8 cellular contexts compared by ENCODE assay signal in the genomic region with DNA sequence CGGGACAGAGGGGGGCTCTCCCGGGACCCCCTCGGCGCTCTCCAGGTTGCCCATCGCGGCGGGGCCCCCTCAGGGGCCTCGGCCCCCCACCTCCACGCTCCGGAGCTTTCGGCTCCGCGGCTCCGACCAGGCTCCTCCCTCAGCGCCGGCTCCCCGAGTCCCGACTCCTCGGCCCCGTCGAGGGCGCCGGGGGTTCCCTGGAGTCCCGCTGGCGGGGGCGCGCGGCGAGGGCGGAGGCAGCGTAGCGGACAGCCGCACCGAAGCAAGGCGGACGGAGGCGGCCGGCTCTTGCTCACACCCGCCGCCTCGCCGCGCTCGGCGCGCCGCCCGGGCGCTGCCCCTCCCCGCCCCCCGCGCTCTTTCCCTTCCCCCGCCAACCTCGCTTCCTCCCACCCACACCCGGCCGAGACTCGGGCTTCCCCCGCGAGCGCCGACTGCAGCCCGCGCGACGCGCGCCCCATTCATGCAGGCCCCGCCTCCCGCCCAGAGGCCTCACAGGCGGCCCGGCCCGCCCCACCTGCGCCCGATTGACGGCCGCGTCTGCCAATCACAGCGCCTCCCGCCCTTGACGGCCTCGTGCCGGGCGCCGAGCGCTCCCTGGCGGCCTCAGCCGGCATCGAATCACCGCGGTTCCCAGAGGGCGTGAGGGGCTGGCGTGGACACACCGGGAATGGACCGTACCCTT. TPM values are rescaled to one million over a fixed set of nuclear protein-coding genes. Genes with fewer than 3 reads are reported as not detected.
DNase-seq lines count a peak whose midpoint lies in the region; ATAC-seq, FAIRE-seq and TF ChIP-seq lines count a peak whose summit lies in the region.

A gene with protein sequence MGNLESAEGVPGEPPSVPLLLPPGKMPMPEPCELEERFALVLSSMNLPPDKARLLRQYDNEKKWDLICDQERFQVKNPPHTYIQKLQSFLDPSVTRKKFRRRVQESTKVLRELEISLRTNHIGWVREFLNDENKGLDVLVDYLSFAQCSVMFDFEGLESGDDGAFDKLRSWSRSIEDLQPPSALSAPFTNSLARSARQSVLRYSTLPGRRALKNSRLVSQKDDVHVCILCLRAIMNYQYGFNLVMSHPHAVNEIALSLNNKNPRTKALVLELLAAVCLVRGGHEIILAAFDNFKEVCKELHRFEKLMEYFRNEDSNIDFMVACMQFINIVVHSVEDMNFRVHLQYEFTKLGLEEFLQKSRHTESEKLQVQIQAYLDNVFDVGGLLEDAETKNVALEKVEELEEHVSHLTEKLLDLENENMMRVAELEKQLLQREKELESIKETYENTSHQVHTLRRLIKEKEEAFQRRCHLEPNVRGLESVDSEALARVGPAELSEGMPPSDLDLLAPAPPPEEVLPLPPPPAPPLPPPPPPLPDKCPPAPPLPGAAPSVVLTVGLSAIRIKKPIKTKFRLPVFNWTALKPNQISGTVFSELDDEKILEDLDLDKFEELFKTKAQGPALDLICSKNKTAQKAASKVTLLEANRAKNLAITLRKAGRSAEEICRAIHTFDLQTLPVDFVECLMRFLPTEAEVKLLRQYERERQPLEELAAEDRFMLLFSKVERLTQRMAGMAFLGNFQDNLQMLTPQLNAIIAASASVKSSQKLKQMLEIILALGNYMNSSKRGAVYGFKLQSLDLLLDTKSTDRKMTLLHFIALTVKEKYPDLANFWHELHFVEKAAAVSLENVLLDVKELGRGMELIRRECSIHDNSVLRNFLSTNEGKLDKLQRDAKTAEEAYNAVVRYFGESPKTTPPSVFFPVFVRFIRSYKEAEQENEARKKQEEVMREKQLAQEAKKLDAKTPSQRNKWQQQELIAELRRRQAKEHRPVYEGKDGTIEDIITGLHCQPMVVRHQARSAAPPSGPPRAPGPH (minus strand): TSS at position 279 of the 685 bp plus-strand sequence. CDS start 225 bp downstream, at position 54.

- POLR2A ChIA-PET in A549 (lab: Yijun Ruan, JAX), result interaction anchor here (1.0 to 1.2 kb wide), 2 partner anchors 34 to 35 kb away, joined by 6 to 7 read pairs; a partner anchor contains a TSS

- H3K4me3 ChIP-seq in A549, result peak within 1 kb of the TSS; percentile 52
- peak within 1 kb of the TSS; percentile 86 for H3K4me3 ChIP-seq in brain microvascular endothelial cell (ENCODE audit: low read depth, low read length)
- H3K4me3 ChIP-seq in iPS-15b (ENCODE audit: low read depth, low read length), result peak within 1 kb of the TSS; percentile 80
- H3K4me3 ChIP-seq in skeletal muscle satellite cell (ENCODE audit: low read length), result peak within 1 kb of the TSS; percentile 75

- H3K9ac ChIP-seq in iPS-15b (ENCODE audit: low read depth, low read length), result peak within 1 kb of the TSS; percentile 76
- H3K9ac ChIP-seq in skeletal muscle satellite cell (ENCODE audit: low read depth, low read length), result peak within 1 kb of the TSS; percentile 88

- TF ChIP-seq CTCF in A549 (IDR thresholded peaks at IDR 0.05) (peak; percentile 96), brain microvascular endothelial cell (IDR thresholded peaks at IDR 0.05; ENCODE audit: low read depth, low read length, missing control alignments) (peak; percentile 83)

- H3K4me1 ChIP-seq in A549, result 0 out of 3 replicates have a peak, but pooled peaks cover 3% of the 10 kb centered on the region
- peaks cover 19% of the 10 kb centered on the region for H3K4me1 ChIP-seq in iPS-15b (ENCODE audit: control insufficient read depth, insufficient read depth, low read length)
- H3K4me1 ChIP-seq in skeletal muscle satellite cell (ENCODE audit: control insufficient read depth, insufficient read depth, low read length), result peaks cover 40% of the 10 kb centered on the region

- CTCF ChIA-PET in A549 (lab: Yijun Ruan, JAX), result interaction anchor here (0.6 to 18.6 kb wide), 15 partner anchors 9 to 121 kb away, joined by 3 to 260 read pairs (median 5); a partner anchor contains a TSS

- peak; percentile 35; the same call in 1 of the 2 replicates for TF ChIP-seq POLR2A in A549 (IDR thresholded peaks at IDR 0.05; ENCODE audit: low read length)

- H3K9me3 ChIP-seq in A549, result peaks cover 7% of the 10 kb centered on the region; the same call in 1 of the 3 replicates
- no peaks in the 10 kb centered on the region for H3K9me3 ChIP-seq in iPS-15b (ENCODE audit: control insufficient read depth, insufficient read depth, low read length)
- H3K9me3 ChIP-seq in skeletal muscle satellite cell (replicated peaks; ENCODE audit: low read length), result no peaks in the 10 kb centered on the region

- H3K4me2 ChIP-seq in A549 (peak within 1 kb of the TSS; percentile 79), skeletal muscle satellite cell (ENCODE audit: low read length) (peak within 1 kb of the TSS; percentile 79)

- no peaks in the 10 kb centered on the region for H3K36me3 ChIP-seq in brain microvascular endothelial cell (replicated peaks)
- no peaks in the 10 kb centered on the region for H3K36me3 ChIP-seq in iPS-15b (ENCODE audit: control insufficient read depth, insufficient read depth, low read length)
- no peaks in the 10 kb centered on the region for H3K36me3 ChIP-seq in skeletal muscle satellite cell (ENCODE audit: insufficient read depth, low read length)

- WGBS in A549 (ENCODE audit: missing lambda C conversion rate), result 2% methylated on average over 28 of the region's 94 CpGs

- TF ChIP-seq RAD21 in A549 (conservative IDR thresholded peaks at IDR 0.05 in 1 of 2, IDR thresholded peaks at IDR 0.05 in 1 of 2), result peak; percentile 84 to 91

- no peak for TF ChIP-seq EP300 in A549 (IDR thresholded peaks at IDR 0.05)

- H3K27me3 ChIP-seq in brain microvascular endothelial cell (replicated peaks) (no peaks in the 10 kb centered on the region), iPS-15b (ENCODE audit: control insufficient read depth, insufficient read depth, low read length) (peaks cover 28% of the 10 kb centered on the region), skeletal muscle satellite cell (ENCODE audit: control insufficient read depth, insufficient read depth, low read length) (peaks cover 25% of the 10 kb centered on the region)

- in situ Hi-C loops in brain microvascular endothelial cell (cut with HindIII; ENCODE audit: low pct_ligation_motif_present, low sequenced_read_pairs), result loop anchor here (5.0 kb wide), 1 partner anchor 65 kb away; no protein-coding TSS in a partner anchor

- no peak for FAIRE-seq in A549 (lab: Jason Lieb, UNC)

- H3K27ac ChIP-seq in A549 (peak within 1 kb of the TSS; percentile 58 to 93), brain microvascular endothelial cell (peak within 1 kb of the TSS; percentile 88)

- ATAC-seq in A549 (peak; percentile 95 to 97), GM18858 (IDR thresholded peaks at IDR 0.05; ENCODE audit: unreplicated experiment) (peak; percentile 57), HG03066 (IDR thresholded peaks at IDR 0.05; ENCODE audit: low read depth, unreplicated experiment) (peak; percentile 83)

- DNase-seq in A549 (ENCODE audit: low read depth in 1 of 2, low spot score in 1 of 2), result peak; percentile 93 to 95
- DNase-seq in NCI-H2107 treated with DMSO at 0.1 percent for 48 hours (lab: John Stamatoyannopoulos, UW; ENCODE audit: unreplicated experiment), result peak; percentile 87
- DNase-seq in UCSD-AML1 (lab: John Stamatoyannopoulos, UW; ENCODE audit: unreplicated experiment), result peak; percentile 99
- peak; percentile 93 for DNase-seq in brain microvascular endothelial cell

TF ChIP-seq in A549, 52 proteins besides CTCF, POLR2A, EP300 and RAD21 (continues in another document):
- TF ChIP-seq JUN (IDR thresholded peaks at IDR 0.05), result peak; percentile 35 to 54; a peak in 3 of 5 replicates
- peak; percentile 45; the same call in 1 of the 2 replicates for TF ChIP-seq BHLHE40 (IDR thresholded peaks at IDR 0.05; ENCODE audit: low read depth, low read length)
- TF ChIP-seq, protein P1, sequence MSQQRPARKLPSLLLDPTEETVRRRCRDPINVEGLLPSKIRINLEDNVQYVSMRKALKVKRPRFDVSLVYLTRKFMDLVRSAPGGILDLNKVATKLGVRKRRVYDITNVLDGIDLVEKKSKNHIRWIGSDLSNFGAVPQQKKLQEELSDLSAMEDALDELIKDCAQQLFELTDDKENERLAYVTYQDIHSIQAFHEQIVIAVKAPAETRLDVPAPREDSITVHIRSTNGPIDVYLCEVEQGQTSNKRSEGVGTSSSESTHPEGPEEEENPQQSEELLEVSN (IDR thresholded peaks at IDR 0.05; ENCODE audit: borderline replicate concordance, low read depth), result peak; percentile 100
- peak; percentile 96 for TF ChIP-seq SMC3 (IDR thresholded peaks at IDR 0.05)
- peak; percentile 59; the same call in 1 of the 2 replicates for TF ChIP-seq MYC (IDR thresholded peaks at IDR 0.05; ENCODE audit: borderline replicate concordance, low read length)
- TF ChIP-seq, protein P2, sequence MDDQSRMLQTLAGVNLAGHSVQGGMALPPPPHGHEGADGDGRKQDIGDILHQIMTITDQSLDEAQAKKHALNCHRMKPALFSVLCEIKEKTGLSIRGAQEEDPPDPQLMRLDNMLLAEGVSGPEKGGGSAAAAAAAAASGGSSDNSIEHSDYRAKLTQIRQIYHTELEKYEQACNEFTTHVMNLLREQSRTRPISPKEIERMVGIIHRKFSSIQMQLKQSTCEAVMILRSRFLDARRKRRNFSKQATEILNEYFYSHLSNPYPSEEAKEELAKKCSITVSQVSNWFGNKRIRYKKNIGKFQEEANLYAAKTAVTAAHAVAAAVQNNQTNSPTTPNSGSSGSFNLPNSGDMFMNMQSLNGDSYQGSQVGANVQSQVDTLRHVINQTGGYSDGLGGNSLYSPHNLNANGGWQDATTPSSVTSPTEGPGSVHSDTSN (IDR thresholded peaks at IDR 0.05), result peak; percentile 100
- peak; percentile 15; the same call in 1 of the 2 replicates for TF ChIP-seq ESRRA (IDR thresholded peaks at IDR 0.05; ENCODE audit: borderline replicate concordance, low read length)
- TF ChIP-seq RFX5 (IDR thresholded peaks at IDR 0.05), result no peak
- TF ChIP-seq NR3C1 (IDR thresholded peaks at IDR 0.05), result no peak
- no peak for TF ChIP-seq HEYL (CRISPR knock-in tag; IDR thresholded peaks at IDR 0.05)
- TF ChIP-seq, protein P3, sequence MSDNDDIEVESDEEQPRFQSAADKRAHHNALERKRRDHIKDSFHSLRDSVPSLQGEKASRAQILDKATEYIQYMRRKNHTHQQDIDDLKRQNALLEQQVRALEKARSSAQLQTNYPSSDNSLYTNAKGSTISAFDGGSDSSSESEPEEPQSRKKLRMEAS (IDR thresholded peaks at IDR 0.05), result peak; percentile 100

RNA-seq across cellular contexts. Expression of the gene that starts here (rescaled TPM):
- 1.7 TPM in 2 replicates for polyA plus RNA-seq in A549 (2011; rRNA removed)
- 1.3 and 1.9 TPM in 2 replicates for polyA plus RNA-seq in A549 (2012; cell fraction: cytosol; rRNA removed)
- 2.6 and 3.3 TPM in 2 replicates for polyA plus RNA-seq in A549 (2012; cell fraction: nucleus; rRNA removed)
- polyA plus RNA-seq in A549 (2017; fragmentation: RNase III; extraction: RNeasy Plus Mini Kit Qiagen cat#74134 plus additional on column Dnase treatment), result 1.5 to 1.7 TPM (median 1.7 TPM) in 3 replicates
- polyA minus RNA-seq in A549 (2011; rRNA and poly(A)+ RNA removed), result 5.5 and 5.9 TPM in 2 replicates
- 33.5 and 34.5 TPM in 2 replicates for total RNA-seq in skeletal muscle satellite cell (2012; rRNA removed)

Comparison
In these comparisons a context has a peak if more than half of its experiments do, and no peak if none do; other contexts are left out.
1. Peak in every context shown above with its lines: DNase-seq, ATAC-seq, H3K4me3 ChIP-seq and H3K27ac ChIP-seq.